10 cellular contexts compared by ENCODE assay signal in genomic region chr1:212575333-212575732, GRCh38.
"Had no signal": no experiment of that assay in that cellular context is flagged by ENCODE, and none has a peak within 500 bp of the region (broad histone marks: within the 10 kb centered on the region; RNA-seq: fewer than 3 reads in every experiment).

No MANE protein-coding gene starts in this region.

- H3K4me2 ChIP-seq: GM23338 had no signal

- H3K9ac ChIP-seq: GM23248 had no signal

- H3K36me3 ChIP-seq: HAP-1 had no signal

- H3K9me3 Mint-ChIP-seq: GM23338, HFFc6 had no signal

- H3K27ac ChIP-seq: GM23248 had no signal

- H2AFZ ChIP-seq: GM23248, GM23338 had no signal

- H3K4me1 Mint-ChIP-seq: GM23338, H9 had no signal

- H3K4me1 ChIP-seq: HAP-1 had no signal

- H3K27ac Mint-ChIP-seq: GM23338, H9, HFFc6 had no signal

- H3K4me3 ChIP-seq: GM23248, GM23338, HAP-1 had no signal

- H3K4me3 Mint-ChIP-seq: GM23338, H9, HFFc6 had no signal

- H3K9me3 ChIP-seq: HAP-1 had no signal

- FAIRE-seq: H1, H54 had no signal

- ATAC-seq: GM23338 had no signal

- DNase-seq: GM23248, GOT3, H7, H9, HCEC 1CT, HFFc6 had no signal
